Comparison of ENCODE assay signal across 11 cellular contexts in genomic region chr9:114370985-114371335, GRCh38. TPM values are rescaled to one million over a fixed set of nuclear protein-coding genes. Genes with fewer than 3 reads are reported as not detected.
A peak's percentile ranks its signal among the peaks of the same experiment; 100 is the strongest.
DNase-seq lines count a peak whose midpoint lies in the region; ATAC-seq and TF ChIP-seq lines count a peak whose summit lies in the region.
"Had no signal": no experiment of that assay in that cellular context is flagged by ENCODE, and none has a peak within 500 bp of the region (broad histone marks: within the 10 kb centered on the region; RNA-seq: fewer than 3 reads in every experiment).

No MANE protein-coding gene starts in this region.

- peaks cover 31 to 47% of the 10 kb centered on the region in 2 donors for H3K4me1 ChIP-seq in thoracic aorta (ENCODE audit: control insufficient read depth in 1 of 2, low read depth in 2 of 2)

- H3K36me3 ChIP-seq in thoracic aorta = peaks cover 15% of the 10 kb centered on the region

- peak; percentile 60 for DNase-seq in activated effector memory CD4-positive, alpha-beta T cell treated with anti-CD3 and anti-CD28 coated beads, Interleukin-2, amount 50 U/mL, for 16 hours
- no peak for DNase-seq in activated effector memory CD4-positive, alpha-beta T cell treated with Interleukin-2 at 50 U/mL for 16 hours
- DNase-seq in thoracic aorta (ENCODE audit: low spot score) = no peak
- no peak for DNase-seq in Right ventricle myocardium superior
- DNase-seq in KBM-7 = no peak
- DNase-seq: left ventricle myocardium inferior, NCI-H774 had no signal

- H3K27ac Mint-ChIP-seq in activated naive CD8-positive, alpha-beta T cell = peak overlapping the region; percentile 93

- peak overlapping the region; percentile 56 for H3K4me3 Mint-ChIP-seq in activated naive CD8-positive, alpha-beta T cell

- ATAC-seq in thoracic aorta (ENCODE audit: insufficient number of reproducible peaks, low FRiP score, low read depth) (no peak), GM18861 (IDR thresholded peaks at IDR 0.05; ENCODE audit: unreplicated experiment) (no peak), Right ventricle myocardium superior (ENCODE audit: poor library complexity) (no peak)

- H3K27me3 ChIP-seq in layer of hippocampus (ENCODE audit: control insufficient read depth, insufficient read depth, low read length) (no peaks in the 10 kb centered on the region), thoracic aorta (replicated peaks; ENCODE audit: insufficient read depth) (no peaks in the 10 kb centered on the region)

- peaks cover 93% of the 10 kb centered on the region for H3K4me1 Mint-ChIP-seq in activated naive CD8-positive, alpha-beta T cell (ENCODE audit: low read depth)

- no peak for TF ChIP-seq CTCF in thoracic aorta (IDR thresholded peaks at IDR 0.05)

- H3K27ac ChIP-seq in layer of hippocampus (ENCODE audit: low read depth, low read length) (peak overlapping the region; percentile 93), thoracic aorta (peak overlapping the region; percentile 24 to 74)
- H3K27ac ChIP-seq: left ventricle myocardium inferior had no signal

- no peaks in the 10 kb centered on the region for H3K27me3 Mint-ChIP-seq in activated naive CD8-positive, alpha-beta T cell

- no peaks in the 10 kb centered on the region for H3K9me3 Mint-ChIP-seq in activated naive CD8-positive, alpha-beta T cell (ENCODE audit: low read depth)

- no peak overlapping the region for H3K4me3 ChIP-seq in thoracic aorta
- H3K4me3 ChIP-seq: left ventricle myocardium inferior had no signal

- in situ Hi-C loops in KBM-7 (cut with MboI; ENCODE audit: low pct_unique_long_range_greater_than_20kb, low sequenced_read_pairs) = no loop called here

- peaks cover 19% of the 10 kb centered on the region for H3K36me3 Mint-ChIP-seq in activated naive CD8-positive, alpha-beta T cell

- no peaks in the 10 kb centered on the region for H3K9me3 ChIP-seq in thoracic aorta
- H3K9me3 ChIP-seq: left ventricle myocardium inferior had no signal

- intact Hi-C loops in Right ventricle myocardium superior (cut with DNase I) = no loop called here

RNA-seq across cellular contexts. Expression of gene AKNA, which starts 16.8 kb away (rescaled TPM):
- total RNA-seq in thoracic aorta (10 to 100 TPM; 34.8 to 68.5 TPM), Right ventricle myocardium superior (4.6 TPM)

RNA-seq across cellular contexts. Expression of gene ORM2, which starts 41.3 kb away (rescaled TPM):
- total RNA-seq in thoracic aorta (not detected), Right ventricle myocardium superior (not detected)
- total RNA-seq: fibroblast of lung, left ventricle myocardium inferior had no signal

RNA-seq across cellular contexts. Expression of gene ORM1, which starts 48.1 kb away (rescaled TPM):
- total RNA-seq in thoracic aorta (not detected), Right ventricle myocardium superior (1.2 TPM)
- total RNA-seq: fibroblast of lung, left ventricle myocardium inferior had no signal
